18 cellular contexts compared by ENCODE assay signal in the genomic region with DNA sequence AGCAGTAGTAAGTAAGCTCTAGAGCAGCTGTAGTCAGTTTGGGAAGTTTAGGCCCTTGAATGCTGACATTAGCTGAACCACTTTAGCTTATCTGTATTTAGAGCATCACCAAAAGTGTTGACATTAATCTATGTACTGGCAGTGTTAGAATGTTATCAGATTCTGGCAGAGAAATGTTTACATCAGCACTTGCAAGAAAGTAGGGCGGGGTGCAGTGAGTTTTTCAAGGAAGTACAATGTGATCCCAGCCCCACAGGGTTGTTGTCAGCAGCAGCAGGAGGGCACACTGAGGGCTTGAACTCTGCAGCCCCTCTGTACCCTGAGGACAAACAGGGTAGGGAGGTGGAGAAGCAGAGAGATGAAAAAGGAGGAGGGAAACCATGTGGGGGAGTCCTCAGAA.
DNase-seq lines count a peak whose midpoint lies in the region; ATAC-seq and TF ChIP-seq lines count a peak whose summit lies in the region.
"Had no signal": no experiment of that assay in that cellular context is flagged by ENCODE, and none has a peak within 500 bp of the region (broad histone marks: within the 10 kb centered on the region; RNA-seq: fewer than 3 reads in every experiment).

No MANE protein-coding gene starts in this region.

- H2BK20ac ChIP-seq in H9 (ENCODE audit: low read depth, low read length, poor library complexity, severe bottlenecking) = no peak overlapping the region

- H3K79me1 ChIP-seq in H9 (ENCODE audit: insufficient read depth, low read depth, low read length, poor library complexity, severe bottlenecking) = no peaks in the 10 kb centered on the region

- H4K5ac ChIP-seq in H9 (ENCODE audit: insufficient read length, low read depth, low read length) = no peak overlapping the region

- H3K9me3 Mint-ChIP-seq in H9 (no peaks in the 10 kb centered on the region; a peak in 1 of 5 replicates), GM23338 (no peaks in the 10 kb centered on the region), neural progenitor cell (peaks cover 2% of the 10 kb centered on the region)
- H3K9me3 Mint-ChIP-seq: CD8-positive, alpha-beta T cell; HFFc6 had no signal

- H3K9ac ChIP-seq in H9 (ENCODE audit: extremely low read depth, insufficient read length, low read length) (no peak overlapping the region), stomach smooth muscle (ENCODE audit: low read length in 2 of 2) (no peak overlapping the region), neural progenitor cell (no peak overlapping the region)
- H3K9ac ChIP-seq: BLaER1 treated with 17β-estradiol and CSF1 and Interleukin-3, amounts not matched to agents 10 nM and 100 nM had no signal

- H3K9me2 ChIP-seq in GM23338 (ENCODE audit: insufficient read depth) = no peaks in the 10 kb centered on the region

- H3K9me3 ChIP-seq in H9 (ENCODE audit: control insufficient read depth, low read depth, low read length) (no peaks in the 10 kb centered on the region), stomach smooth muscle (ENCODE audit: control insufficient read depth in 2 of 2, low read length in 2 of 2) (no peaks in the 10 kb centered on the region), neural progenitor cell (ENCODE audit: low read depth) (no peaks in the 10 kb centered on the region)
- H3K9me3 ChIP-seq: BLaER1 treated with 17β-estradiol and CSF1 and Interleukin-3, amounts not matched to agents 10 nM and 100 nM had no signal

- H3K36me3 ChIP-seq in stomach smooth muscle (ENCODE audit: control insufficient read depth in 2 of 2, insufficient read depth in 2 of 2, low read length in 2 of 2) (peaks cover 3 to 5% of the 10 kb centered on the region in 2 donors), GM23338 (ENCODE audit: insufficient read depth) (peaks cover 15% of the 10 kb centered on the region; the same call in 1 of the 2 replicates), neural progenitor cell (no peaks in the 10 kb centered on the region)
- H3K36me3 ChIP-seq: BLaER1 treated with 17β-estradiol and CSF1 and Interleukin-3, amounts not matched to agents 10 nM and 100 nM had no signal

- H3K27me3 Mint-ChIP-seq in H9 (ENCODE audit: low read depth) = no peaks in the 10 kb centered on the region
- no peaks in the 10 kb centered on the region for H3K27me3 Mint-ChIP-seq in GM23338 (ENCODE audit: insufficient read depth, low read depth, poor library complexity)
- peaks cover 7% of the 10 kb centered on the region for H3K27me3 Mint-ChIP-seq in neural progenitor cell (ENCODE audit: insufficient read depth, low read depth)

- no peak overlapping the region for H3K23ac ChIP-seq in H9 (ENCODE audit: insufficient read length, low read depth, low read length)

- H3K36me3 Mint-ChIP-seq in H9 (ENCODE audit: insufficient read depth in 1 of 3, low read depth in 3 of 3) = peaks cover 18 to 52% (median 34%) of the 10 kb centered on the region in 3 experiments
- H3K36me3 Mint-ChIP-seq in GM23338 (ENCODE audit: low read depth) = peaks cover 28% of the 10 kb centered on the region
- H3K36me3 Mint-ChIP-seq in neural progenitor cell = no peaks in the 10 kb centered on the region
- H3K36me3 Mint-ChIP-seq: CD8-positive, alpha-beta T cell had no signal

- H3K4me3 ChIP-seq in stomach smooth muscle (ENCODE audit: low read length in 2 of 2) (no peak overlapping the region), GM23338 (no peak overlapping the region), neural progenitor cell (no peak overlapping the region)
- H3K4me3 ChIP-seq: BLaER1 treated with 17β-estradiol and CSF1 and Interleukin-3, amounts not matched to agents 10 nM and 100 nM had no signal

- WGBS in H9 (ENCODE audit: extremely low coverage, insufficient read length, low lambda C conversion rate) = no CpG with 5 or more reads among the region's 1 CpG

- H3K27me3 ChIP-seq in H9 (ENCODE audit: insufficient read depth, low read length) = no peaks in the 10 kb centered on the region
- no peaks in the 10 kb centered on the region for H3K27me3 ChIP-seq in stomach smooth muscle (ENCODE audit: control insufficient read depth in 1 of 2, insufficient read depth in 2 of 2, low read length in 2 of 2)
- no peaks in the 10 kb centered on the region for H3K27me3 ChIP-seq in GM23338 (ENCODE audit: insufficient read depth)
- H3K27me3 ChIP-seq in neural progenitor cell = no peaks in the 10 kb centered on the region
- H3K27me3 ChIP-seq: BLaER1 treated with 17β-estradiol and CSF1 and Interleukin-3, amounts not matched to agents 10 nM and 100 nM had no signal

- no peak overlapping the region for H3K4ac ChIP-seq in H9 (ENCODE audit: low read depth, low read length)

- no peak overlapping the region for H3K4me3 Mint-ChIP-seq in H9
- no peak overlapping the region for H3K4me3 Mint-ChIP-seq in GM23338
- H3K4me3 Mint-ChIP-seq in neural progenitor cell = no peak overlapping the region
- H3K4me3 Mint-ChIP-seq: CD8-positive, alpha-beta T cell; HFFc6 had no signal

- H2AFZ ChIP-seq in H9 (ENCODE audit: low read length) (no peak overlapping the region), GM23338 (no peak overlapping the region), neural progenitor cell (replicated peaks) (no peak overlapping the region)

- no peak overlapping the region for H2BK5ac ChIP-seq in H9 (ENCODE audit: insufficient read length, low read length)

- no peak for ATAC-seq in GM23338
- ATAC-seq: CD8-positive, alpha-beta T cell; HepG2 had no signal

- H4K91ac ChIP-seq in H9 (ENCODE audit: insufficient read length, low read depth, low read length) = no peak overlapping the region

- TF ChIP-seq CTCF in H9 (conservative IDR thresholded peaks at IDR 0.05) (no peak), GM23338 (conservative IDR thresholded peaks at IDR 0.05; ENCODE audit: low read depth in 2 of 2) (no peak), neural progenitor cell (IDR thresholded peaks at IDR 0.05) (no peak)

- H3K56ac ChIP-seq in H9 (ENCODE audit: insufficient read length, low read depth, low read length) = no peak overlapping the region

- H4K20me1 ChIP-seq in H9 (ENCODE audit: control insufficient read depth, insufficient read depth, insufficient read length) (no peaks in the 10 kb centered on the region), GM23338 (replicated peaks; ENCODE audit: insufficient read depth) (no peaks in the 10 kb centered on the region), neural progenitor cell (ENCODE audit: low read depth) (no peaks in the 10 kb centered on the region)
- H4K20me1 ChIP-seq: BLaER1 treated with 17β-estradiol and CSF1 and Interleukin-3, amounts not matched to agents 10 nM and 100 nM had no signal

- H3K4me1 Mint-ChIP-seq in H9 (peaks cover 32% of the 10 kb centered on the region in 2 experiments), GM23338 (peaks cover 21% of the 10 kb centered on the region), neural progenitor cell (peaks cover 5% of the 10 kb centered on the region)

- no peak overlapping the region for H3K18ac ChIP-seq in H9 (ENCODE audit: insufficient read length, low read depth, low read length)

- H2BK120ac ChIP-seq in H9 (ENCODE audit: low read depth, low read length, poor library complexity, severe bottlenecking) = no peak overlapping the region

- no peak overlapping the region for H3T11ph ChIP-seq in H9 (ENCODE audit: low read length)

- no peak overlapping the region for H4K8ac ChIP-seq in H9 (replicated peaks; ENCODE audit: insufficient read length, low read depth, low read length)

- H2AK5ac ChIP-seq in H9 (ENCODE audit: insufficient read length, low read length) = no peak overlapping the region

- H3K27ac ChIP-seq in H9 (ENCODE audit: insufficient read length, low read depth, low read length) (no peak overlapping the region), stomach smooth muscle (ENCODE audit: low read length) (peak overlapping the region; percentile 26), GM23338 (ENCODE audit: low read depth) (no peak overlapping the region), neural progenitor cell (no peak overlapping the region)

- H3F3A ChIP-seq in GM23338 (replicated peaks; ENCODE audit: low read depth) (no peaks in the 10 kb centered on the region), neural progenitor cell (ENCODE audit: low read depth) (no peaks in the 10 kb centered on the region)

- H3K79me2 ChIP-seq in H9 (ENCODE audit: insufficient read depth, low read length) = no peaks in the 10 kb centered on the region
- H3K79me2 ChIP-seq in GM23338 (replicated peaks; ENCODE audit: insufficient read depth) = no peaks in the 10 kb centered on the region; the same call in 1 of the 2 replicates
- H3K79me2 ChIP-seq in neural progenitor cell (ENCODE audit: low read depth) = no peaks in the 10 kb centered on the region

- H2BK12ac ChIP-seq in H9 (ENCODE audit: insufficient read length, low read depth, low read length) = no peak overlapping the region

- no peak overlapping the region for H3K14ac ChIP-seq in H9 (ENCODE audit: insufficient read depth, low read length)

- no peak overlapping the region for H2BK15ac ChIP-seq in H9 (ENCODE audit: low read depth, low read length)

- no peaks in the 10 kb centered on the region for H3K23me2 ChIP-seq in H9 (ENCODE audit: insufficient read length, low read depth, low read length, poor library complexity, severe bottlenecking)

- DNase-seq in H9 = no peak
- peak; percentile 15 for DNase-seq in amniotic epithelial cell (ENCODE audit: low read depth)
- peak; percentile 35 for DNase-seq in islet precursor cell
- DNase-seq in GM23338 (ENCODE audit: low spot score) = no peak
- DNase-seq in neural progenitor cell (ENCODE audit: low spot score) = no peak
- DNase-seq in activated CD4-positive, alpha-beta T cell treated with anti-CD3 and anti-CD28 coated beads, Interleukin-2, amount 50 U/mL, for 48 hours = no peak
- DNase-seq: CD8-positive, alpha-beta T cell; HFFc6; KG1; MV-4-11; NCI-H1694 treated with DMSO at 0.1 percent for 48 hours; NCI-H2227 treated with DMSO at 0.1 percent for 48 hours; NCI-H510A treated with DMSO at 0.1 percent for 48 hours; NCI-H774; SHP77 had no signal

- H3K4me1 ChIP-seq in H9 (ENCODE audit: insufficient read depth, low read length) (peaks cover 3% of the 10 kb centered on the region; the same call in 1 of the 2 replicates), stomach smooth muscle (ENCODE audit: control insufficient read depth, insufficient read depth, low read length) (peaks cover 4% of the 10 kb centered on the region), GM23338 (ENCODE audit: insufficient read depth) (peaks cover 14% of the 10 kb centered on the region), neural progenitor cell (no peaks in the 10 kb centered on the region)

- H3K27ac Mint-ChIP-seq in H9 = peak overlapping the region in 2 of 3 experiments; percentile 72 to 79; a peak in 4 of 7 replicates
- no peak overlapping the region for H3K27ac Mint-ChIP-seq in GM23338
- H3K27ac Mint-ChIP-seq in neural progenitor cell = no peak overlapping the region
- H3K27ac Mint-ChIP-seq: CD8-positive, alpha-beta T cell; HFFc6 had no signal

- H3K4me2 ChIP-seq in H9 (ENCODE audit: insufficient read depth, insufficient read length, low read length) (no peak overlapping the region), GM23338 (no peak overlapping the region), neural progenitor cell (no peak overlapping the region)
- H3K4me2 ChIP-seq: BLaER1 treated with 17β-estradiol and CSF1 and Interleukin-3, amounts not matched to agents 10 nM and 100 nM had no signal

TF ChIP-seq in GM23338, 12 proteins besides CTCF, POLR2A, EP300 and RAD21:
- no peak for TF ChIP-seq STAT1 (IDR thresholded peaks at IDR 0.05; ENCODE audit: unreplicated experiment)

Comparison
In these comparisons a context has a peak if more than half of its experiments do, and no peak if none do; other contexts are left out.
1. DNase-seq: peak in amniotic epithelial cell (single experiment) and islet precursor cell (single experiment); none in H9 (single experiment), GM23338 (single experiment), neural progenitor cell (single experiment) and activated CD4-positive, alpha-beta T cell treated with anti-CD3 and anti-CD28 coated beads, Interleukin-2, amount 50 U/mL, for 48 hours (0 of 2).
2. H3K27ac Mint-ChIP-seq: peak in H9 (2 of 3); none in GM23338 (single experiment) and neural progenitor cell (single experiment).